8 cellular contexts compared by ENCODE assay signal in genomic region chr2:151409601-151410484, GRCh38. TPM values are rescaled to one million over a fixed set of nuclear protein-coding genes. Genes with fewer than 3 reads are reported as not detected.
DNase-seq lines count a peak whose midpoint lies in the region; ATAC-seq and TF ChIP-seq lines count a peak whose summit lies in the region.

TSS of gene RIF1 (plus strand) at chr2:151409902. CDS start at chr2:151410424, 522 bp downstream.

- POLR2A ChIA-PET in CD8-positive, alpha-beta T cell (lab: Charles Lee), result interaction anchor here (0.5 to 1.8 kb wide), 5 partner anchors 9 to 170 kb away, joined by 3 to 7 read pairs (median 3); partner anchors contain the start of genes NMI and RBM43
- POLR2A ChIA-PET in activated CD4-positive, alpha-beta memory T cell treated with anti-CD3 and anti-CD28 coated beads, Interleukin-2, amount 10 ng/mL, durations not matched to agents 7 days and 5 days (lab: Charles Lee), result interaction anchor here (0.6 to 2.8 kb wide), 7 partner anchors 12 to 766 kb away, joined by 3 to 27 read pairs (median 4); partner anchors contain the start of genes NMI and RBM43

- peaks cover 30% of the 10 kb centered on the region for H3K36me3 Mint-ChIP-seq in CD8-positive, alpha-beta T cell
- H3K36me3 Mint-ChIP-seq in activated CD4-positive, alpha-beta memory T cell treated with anti-CD3 and anti-CD28 coated beads, Interleukin-2, amount 10 ng/mL, durations not matched to agents 7 days and 5 days (ENCODE audit: low read depth), result peaks cover 29% of the 10 kb centered on the region

- CTCF ChIA-PET in CD8-positive, alpha-beta T cell (lab: Charles Lee), result interaction anchor here (0.8 to 1.4 kb wide), 4 partner anchors 8 to 27 kb away, joined by 3 to 7 read pairs (median 4); no protein-coding TSS in a partner anchor
- CTCF ChIA-PET in activated CD4-positive, alpha-beta memory T cell treated with anti-CD3 and anti-CD28 coated beads, Interleukin-2, amount 10 ng/mL, durations not matched to agents 7 days and 5 days (lab: Charles Lee), result interaction anchor here (0.5 to 1.6 kb wide), 7 partner anchors 11 to 403 kb away, joined by 3 to 7 read pairs (median 3); no protein-coding TSS in a partner anchor

- H3K27me3 ChIP-seq in CD8-positive, alpha-beta T cell (ENCODE audit: insufficient read depth, low read length), result no peaks in the 10 kb centered on the region
- H3K27me3 ChIP-seq in lower lobe of right lung (ENCODE audit: low read depth), result no peaks in the 10 kb centered on the region

- H3K4me1 Mint-ChIP-seq in CD8-positive, alpha-beta T cell (ENCODE audit: low read depth), result peaks cover 34% of the 10 kb centered on the region
- peaks cover 35% of the 10 kb centered on the region for H3K4me1 Mint-ChIP-seq in activated CD4-positive, alpha-beta memory T cell treated with anti-CD3 and anti-CD28 coated beads, Interleukin-2, amount 10 ng/mL, durations not matched to agents 7 days and 5 days

- intact Hi-C loops in CD8-positive, alpha-beta T cell (cut with DNase I, micrococcal nuclease), result loop anchor here (1.0 to 5.0 kb wide), 9 partner anchors 13 to 1823 kb away; partner anchors contain the start of genes ARL5A (in 2 of the 2), MMADHC (in 1 of the 2), NMI (in 1 of the 2) and PRPF40A (in 1 of the 2)
- intact Hi-C loops in lower lobe of right lung (cut with DNase I), result no loop called here

- TF ChIP-seq CTCF in CD8-positive, alpha-beta T cell (IDR thresholded peaks at IDR 0.05), result peak; percentile 56
- peak; percentile 67 for TF ChIP-seq CTCF in lower lobe of right lung (IDR thresholded peaks at IDR 0.05)

- H3K9me3 ChIP-seq in CD8-positive, alpha-beta T cell (ENCODE audit: low read length), result no peaks in the 10 kb centered on the region
- H3K9me3 ChIP-seq in lower lobe of right lung, result no peaks in the 10 kb centered on the region

- no peaks in the 10 kb centered on the region for H3K36me3 ChIP-seq in CD8-positive, alpha-beta T cell (ENCODE audit: insufficient read depth, low read length)
- H3K36me3 ChIP-seq in lower lobe of right lung, result peaks cover 31% of the 10 kb centered on the region

- peak; percentile 46 to 84 (median 69) for DNase-seq in CD8-positive, alpha-beta T cell
- DNase-seq in NCI-H82 (lab: John Stamatoyannopoulos, UW) (peak; percentile 98), ecto neural progenitor cell (ENCODE audit: low spot score) (peak; percentile 93), lower lobe of right lung (peak; percentile 93)
- DNase-seq in activated CD4-positive, alpha-beta memory T cell treated with anti-CD3 and anti-CD28 coated beads, Interleukin-2, amount 10 ng/mL, durations not matched to agents 7 days and 5 days, result peak; percentile 79
- DNase-seq in stimulated activated CD4-positive, alpha-beta T cell treated with anti-CD3 and anti-CD28 coated beads, TNF-alpha, amount 100 ng/mL, for 24 hours (ENCODE audit: low read depth in 3 of 3), result peak; percentile 62 to 82 (median 66)

- H3K4me1 ChIP-seq in CD8-positive, alpha-beta T cell (ENCODE audit: insufficient read depth, low read length), result peaks cover 12% of the 10 kb centered on the region
- H3K4me1 ChIP-seq in lower lobe of right lung, result peaks cover 13% of the 10 kb centered on the region

- H3K4me3 Mint-ChIP-seq in CD8-positive, alpha-beta T cell, result peak within 1 kb of the TSS; percentile 98
- H3K4me3 Mint-ChIP-seq in activated CD4-positive, alpha-beta memory T cell treated with anti-CD3 and anti-CD28 coated beads, Interleukin-2, amount 10 ng/mL, durations not matched to agents 7 days and 5 days, result peak within 1 kb of the TSS; percentile 96

- H3K9me3 Mint-ChIP-seq in CD8-positive, alpha-beta T cell, result no peaks in the 10 kb centered on the region
- peaks cover 2% of the 10 kb centered on the region for H3K9me3 Mint-ChIP-seq in activated CD4-positive, alpha-beta memory T cell treated with anti-CD3 and anti-CD28 coated beads, Interleukin-2, amount 10 ng/mL, durations not matched to agents 7 days and 5 days

- no peaks in the 10 kb centered on the region for H3K27me3 Mint-ChIP-seq in CD8-positive, alpha-beta T cell (ENCODE audit: low read depth)
- H3K27me3 Mint-ChIP-seq in activated CD4-positive, alpha-beta memory T cell treated with anti-CD3 and anti-CD28 coated beads, Interleukin-2, amount 10 ng/mL, durations not matched to agents 7 days and 5 days, result no peaks in the 10 kb centered on the region

- peak within 1 kb of the TSS; percentile 80 for H3K4me3 ChIP-seq in CD8-positive, alpha-beta T cell (ENCODE audit: low read depth, low read length)
- peak within 1 kb of the TSS; percentile 92 for H3K4me3 ChIP-seq in lower lobe of right lung

- H3K27ac ChIP-seq in CD8-positive, alpha-beta T cell (ENCODE audit: low read depth, low read length), result peak within 1 kb of the TSS; percentile 78
- H3K27ac ChIP-seq in lower lobe of right lung, result peak within 1 kb of the TSS; percentile 91

- peak within 1 kb of the TSS; percentile 98 for H3K27ac Mint-ChIP-seq in CD8-positive, alpha-beta T cell
- peak within 1 kb of the TSS; percentile 75 for H3K27ac Mint-ChIP-seq in activated CD4-positive, alpha-beta memory T cell treated with anti-CD3 and anti-CD28 coated beads, Interleukin-2, amount 10 ng/mL, durations not matched to agents 7 days and 5 days

- ATAC-seq in CD8-positive, alpha-beta T cell, result peak; percentile 87
- ATAC-seq in GM19438 (IDR thresholded peaks at IDR 0.05; ENCODE audit: low read depth, unreplicated experiment) (peak; percentile 85), HG03575 (IDR thresholded peaks at IDR 0.05; ENCODE audit: extremely low read depth, insufficient number of reproducible peaks, low FRiP score, unreplicated experiment) (peak; percentile 66), lower lobe of right lung (peak; percentile 99)

RNA-seq across cellular contexts. Expression of gene RIF1, which starts in this region (rescaled TPM):
- 10 to 100 TPM; 51.6 to 53.1 TPM for total RNA-seq in CD8-positive, alpha-beta T cell
- total RNA-seq in activated CD4-positive, alpha-beta memory T cell treated with anti-CD3 and anti-CD28 coated beads, Interleukin-2, amount 10 ng/mL, durations not matched to agents 7 days and 5 days, result 10 to 100 TPM; 50.4 to 52.4 TPM
- total RNA-seq in lower lobe of right lung, result 39.2 TPM

Comparison
In these comparisons a context has a peak if more than half of its experiments do, and no peak if none do; other contexts are left out.
1. Peak in every context shown above with its lines: DNase-seq, ATAC-seq, H3K4me3 ChIP-seq and H3K27ac ChIP-seq.